In genomic region chr18:32096936-32097335, GRCh38 we compare ENCODE assay signal across 23 cellular contexts. TPM values are rescaled to one million over a fixed set of nuclear protein-coding genes. Genes with fewer than 3 reads are reported as not detected.
DNase-seq lines count a peak whose midpoint lies in the region; ATAC-seq and FAIRE-seq lines count a peak whose summit lies in the region.
"Had no signal": no experiment of that assay in that cellular context is flagged by ENCODE, and none has a peak within 500 bp of the region (broad histone marks: within the 10 kb centered on the region; RNA-seq: fewer than 3 reads in every experiment).

No MANE protein-coding gene starts in this region.

- H3K36me3 ChIP-seq in CD4-positive, alpha-beta memory T cell (ENCODE audit: insufficient read depth, low read length) = peaks cover 3% of the 10 kb centered on the region
- peaks cover 5% of the 10 kb centered on the region for H3K36me3 ChIP-seq in effector memory CD4-positive, alpha-beta T cell (ENCODE audit: control insufficient read depth, insufficient read depth, low read length)
- H3K36me3 ChIP-seq: neural progenitor cell, vagina had no signal

- DNase-seq in activated CD4-positive, alpha-beta T cell treated with anti-CD3 and anti-CD28 coated beads, Interleukin-2, amount 10 ng/mL, durations not matched to agents 24 days and 14 days = no peak
- DNase-seq in activated CD4-positive, alpha-beta T cell treated with anti-CD3 and anti-CD28 coated beads for 1 hour = no peak
- DNase-seq in CD4-positive, alpha-beta memory T cell = peak in 4 of 5 donors; percentile 30 to 46 (median 36)
- no peak for DNase-seq in activated CD4-positive, alpha-beta memory T cell treated with anti-CD3 and anti-CD28 coated beads, Interleukin-2, amount 10 ng/mL, durations not matched to agents 7 days and 5 days
- DNase-seq in effector memory CD4-positive, alpha-beta T cell = no peak
- DNase-seq in activated effector memory CD4-positive, alpha-beta T cell treated with anti-CD3 and anti-CD28 coated beads, Interleukin-2, amount 50 U/mL, for 16 hours = no peak
- no peak for DNase-seq in HTR-8/SVneo (ENCODE audit: insufficient read length, low spot score)
- DNase-seq: activated CD4-positive, CD25-positive, alpha-beta regulatory T cell; DMS53; effector CD8-positive, alpha-beta T cell; glutamatergic neuron; HCEC 1CT; left colon; midbrain; NCI-H1694; NCI-H774; SHP77 treated with DMSO at 0.1 percent for 48 hours; substantia nigra had no signal

- no peak for ATAC-seq in GM19328 (IDR thresholded peaks at IDR 0.05; ENCODE audit: unreplicated experiment)
- ATAC-seq: A549, left colon had no signal

- FAIRE-seq in HTR-8/SVneo (lab: Jason Lieb, UNC) = no peak
- FAIRE-seq: A549 had no signal

- H3K27me3 ChIP-seq in CD4-positive, alpha-beta memory T cell (ENCODE audit: insufficient read depth, low read length) = no peaks in the 10 kb centered on the region
- H3K27me3 ChIP-seq in effector memory CD4-positive, alpha-beta T cell (replicated peaks; ENCODE audit: control insufficient read depth, insufficient read depth, low read length, poor library complexity, severe bottlenecking) = no peaks in the 10 kb centered on the region
- H3K27me3 ChIP-seq: neural progenitor cell, vagina had no signal

- peak overlapping the region; percentile 64 for H3K27ac Mint-ChIP-seq in activated CD4-positive, alpha-beta T cell treated with anti-CD3 and anti-CD28 coated beads, Interleukin-2, amount 10 ng/mL, durations not matched to agents 24 days and 14 days
- peak overlapping the region; percentile 59 to 98 (median 86) for H3K27ac Mint-ChIP-seq in CD4-positive, alpha-beta memory T cell
- H3K27ac Mint-ChIP-seq in activated CD4-positive, alpha-beta memory T cell treated with anti-CD3 and anti-CD28 coated beads, Interleukin-2, amount 10 ng/mL, durations not matched to agents 7 days and 5 days = peak overlapping the region; percentile 61
- H3K27ac Mint-ChIP-seq: neural progenitor cell had no signal

- intact Hi-C loops in activated CD4-positive, alpha-beta T cell treated with anti-CD3 and anti-CD28 coated beads, Interleukin-2, amount 10 ng/mL, durations not matched to agents 24 days and 14 days (cut with micrococcal nuclease) = loop anchor here (1.0 kb wide), 1 partner anchor 8 kb away; no protein-coding TSS in a partner anchor
- intact Hi-C loops in CD4-positive, alpha-beta memory T cell (cut with micrococcal nuclease) = loop anchor here (10.0 kb wide), 1 partner anchor 412 kb away; the partner anchor contains the start of gene B4GALT6

- peak overlapping the region in 1 of 2 donors; percentile 5 for H3K4me3 ChIP-seq in CD4-positive, alpha-beta memory T cell (ENCODE audit: low read length in 2 of 2)
- H3K4me3 ChIP-seq in effector memory CD4-positive, alpha-beta T cell (ENCODE audit: insufficient read depth, low read depth, low read length, poor library complexity, severe bottlenecking) = peak overlapping the region; percentile 9
- H3K4me3 ChIP-seq: A549, neural progenitor cell, vagina had no signal

- peak overlapping the region; percentile 44 for H3K27ac ChIP-seq in CD4-positive, alpha-beta memory T cell (ENCODE audit: low read depth, low read length)
- H3K27ac ChIP-seq in effector memory CD4-positive, alpha-beta T cell (ENCODE audit: insufficient read depth, low read length, poor library complexity, severe bottlenecking) = peak overlapping the region; percentile 2
- H3K27ac ChIP-seq: A549, C4-2B, neural progenitor cell, vagina had no signal

- H3K9me3 Mint-ChIP-seq in activated CD4-positive, alpha-beta T cell treated with anti-CD3 and anti-CD28 coated beads, Interleukin-2, amount 10 ng/mL, durations not matched to agents 24 days and 14 days = no peaks in the 10 kb centered on the region
- no peaks in the 10 kb centered on the region for H3K9me3 Mint-ChIP-seq in CD4-positive, alpha-beta memory T cell
- no peaks in the 10 kb centered on the region for H3K9me3 Mint-ChIP-seq in activated CD4-positive, alpha-beta memory T cell treated with anti-CD3 and anti-CD28 coated beads, Interleukin-2, amount 10 ng/mL, durations not matched to agents 7 days and 5 days

- H3K4me1 Mint-ChIP-seq in activated CD4-positive, alpha-beta T cell treated with anti-CD3 and anti-CD28 coated beads, Interleukin-2, amount 10 ng/mL, durations not matched to agents 24 days and 14 days = peaks cover 44% of the 10 kb centered on the region
- H3K4me1 Mint-ChIP-seq in CD4-positive, alpha-beta memory T cell = peaks cover 39 to 71% (median 57%) of the 10 kb centered on the region in 4 donors
- peaks cover 54% of the 10 kb centered on the region for H3K4me1 Mint-ChIP-seq in activated CD4-positive, alpha-beta memory T cell treated with anti-CD3 and anti-CD28 coated beads, Interleukin-2, amount 10 ng/mL, durations not matched to agents 7 days and 5 days

- CTCF ChIA-PET in CD4-positive, alpha-beta memory T cell (lab: Charles Lee; ENCODE audit: partially characterized antibody) = interaction anchor here (1.9 to 2.0 kb wide), 2 partner anchors 25 to 78 kb away, joined by 6 to 10 read pairs; partner anchors contain the start of gene RNF125
- CTCF ChIA-PET in activated CD4-positive, alpha-beta memory T cell treated with anti-CD3 and anti-CD28 coated beads, Interleukin-2, amount 10 ng/mL, durations not matched to agents 7 days and 5 days (lab: Charles Lee) = interaction anchor here (1.0 to 1.4 kb wide), 2 partner anchors 15 to 154 kb away, joined by 3 to 6 read pairs; partner anchors contain the start of gene TRAPPC8

- H3K27me3 Mint-ChIP-seq in activated CD4-positive, alpha-beta T cell treated with anti-CD3 and anti-CD28 coated beads, Interleukin-2, amount 10 ng/mL, durations not matched to agents 24 days and 14 days = no peaks in the 10 kb centered on the region
- no peaks in the 10 kb centered on the region for H3K27me3 Mint-ChIP-seq in CD4-positive, alpha-beta memory T cell
- no peaks in the 10 kb centered on the region for H3K27me3 Mint-ChIP-seq in activated CD4-positive, alpha-beta memory T cell treated with anti-CD3 and anti-CD28 coated beads, Interleukin-2, amount 10 ng/mL, durations not matched to agents 7 days and 5 days

- H3K4me3 Mint-ChIP-seq in activated CD4-positive, alpha-beta T cell treated with anti-CD3 and anti-CD28 coated beads, Interleukin-2, amount 10 ng/mL, durations not matched to agents 24 days and 14 days = peak overlapping the region; percentile 91
- H3K4me3 Mint-ChIP-seq in CD4-positive, alpha-beta memory T cell = peak overlapping the region; percentile 33 to 99 (median 83)
- no peak overlapping the region for H3K4me3 Mint-ChIP-seq in activated CD4-positive, alpha-beta memory T cell treated with anti-CD3 and anti-CD28 coated beads, Interleukin-2, amount 10 ng/mL, durations not matched to agents 7 days and 5 days
- H3K4me3 Mint-ChIP-seq: neural progenitor cell had no signal

- H3K36me3 Mint-ChIP-seq in activated CD4-positive, alpha-beta T cell treated with anti-CD3 and anti-CD28 coated beads, Interleukin-2, amount 10 ng/mL, durations not matched to agents 24 days and 14 days (ENCODE audit: low read depth) = peaks cover 55% of the 10 kb centered on the region
- H3K36me3 Mint-ChIP-seq in CD4-positive, alpha-beta memory T cell = peaks cover 25 to 47% of the 10 kb centered on the region in 2 donors
- H3K36me3 Mint-ChIP-seq in activated CD4-positive, alpha-beta memory T cell treated with anti-CD3 and anti-CD28 coated beads, Interleukin-2, amount 10 ng/mL, durations not matched to agents 7 days and 5 days (ENCODE audit: low read depth) = peaks cover 61% of the 10 kb centered on the region

- POLR2A ChIA-PET in CD4-positive, alpha-beta memory T cell (lab: Charles Lee; ENCODE audit: partially characterized antibody) = interaction anchor here (1.0 to 2.3 kb wide), 6 partner anchors 8 to 154 kb away, joined by 3 to 31 read pairs (median 5); partner anchors contain the start of genes RNF125 and TRAPPC8
- POLR2A ChIA-PET in activated CD4-positive, alpha-beta memory T cell treated with anti-CD3 and anti-CD28 coated beads, Interleukin-2, amount 10 ng/mL, durations not matched to agents 7 days and 5 days (lab: Charles Lee) = interaction anchor here (1.0 to 1.4 kb wide), 4 partner anchors 9 to 155 kb away, joined by 3 to 6 read pairs (median 4); partner anchors contain the start of gene RNF125

- H3K9me3 ChIP-seq in CD4-positive, alpha-beta memory T cell (ENCODE audit: control insufficient read depth in 1 of 2, low read length in 2 of 2) = no peaks in the 10 kb centered on the region
- no peaks in the 10 kb centered on the region for H3K9me3 ChIP-seq in effector memory CD4-positive, alpha-beta T cell (ENCODE audit: control insufficient read depth, low read length)
- H3K9me3 ChIP-seq: A549, vagina had no signal

- peaks cover 60% of the 10 kb centered on the region for H3K4me1 ChIP-seq in CD4-positive, alpha-beta memory T cell (ENCODE audit: insufficient read depth, low read length)
- H3K4me1 ChIP-seq in effector memory CD4-positive, alpha-beta T cell (ENCODE audit: control insufficient read depth, insufficient read depth, low read length, poor library complexity, severe bottlenecking) = peaks cover 29% of the 10 kb centered on the region

RNA-seq across cellular contexts. Expression of gene RNF138, which starts 5.3 kb away (rescaled TPM):
- total RNA-seq in activated CD4-positive, alpha-beta T cell treated with anti-CD3 and anti-CD28 coated beads, Interleukin-2, amount 10 ng/mL, durations not matched to agents 24 days and 14 days = 81.0 and 103 TPM in 2 replicates
- total RNA-seq in CD4-positive, alpha-beta memory T cell = 10 to 100 TPM; 58.1 to 61.8 TPM
- 10 to 100 TPM; 74.6 to 83.2 TPM for polyA plus RNA-seq in CD4-positive, alpha-beta memory T cell
- 10 to 100 TPM; 64.6 to 67.0 TPM for total RNA-seq in activated CD4-positive, alpha-beta memory T cell treated with anti-CD3 and anti-CD28 coated beads, Interleukin-2, amount 10 ng/mL, durations not matched to agents 7 days and 5 days

Comparison
In these comparisons a context has a peak if more than half of its experiments do, and no peak if none do; other contexts are left out.
1. DNase-seq: peak in CD4-positive, alpha-beta memory T cell (4 of 5); none in activated CD4-positive, alpha-beta T cell treated with anti-CD3 and anti-CD28 coated beads, Interleukin-2, amount 10 ng/mL, durations not matched to agents 24 days and 14 days (single experiment), activated CD4-positive, alpha-beta T cell treated with anti-CD3 and anti-CD28 coated beads for 1 hour (single experiment), activated CD4-positive, alpha-beta memory T cell treated with anti-CD3 and anti-CD28 coated beads, Interleukin-2, amount 10 ng/mL, durations not matched to agents 7 days and 5 days (single experiment), effector memory CD4-positive, alpha-beta T cell (0 of 3), activated effector memory CD4-positive, alpha-beta T cell treated with anti-CD3 and anti-CD28 coated beads, Interleukin-2, amount 50 U/mL, for 16 hours (single experiment) and HTR-8/SVneo (single experiment).
2. Peak in every context shown above with its lines, with median percentiles within 50 percentile points of each other: H3K27ac Mint-ChIP-seq.